10 cellular contexts compared by ENCODE assay signal in the genomic region with DNA sequence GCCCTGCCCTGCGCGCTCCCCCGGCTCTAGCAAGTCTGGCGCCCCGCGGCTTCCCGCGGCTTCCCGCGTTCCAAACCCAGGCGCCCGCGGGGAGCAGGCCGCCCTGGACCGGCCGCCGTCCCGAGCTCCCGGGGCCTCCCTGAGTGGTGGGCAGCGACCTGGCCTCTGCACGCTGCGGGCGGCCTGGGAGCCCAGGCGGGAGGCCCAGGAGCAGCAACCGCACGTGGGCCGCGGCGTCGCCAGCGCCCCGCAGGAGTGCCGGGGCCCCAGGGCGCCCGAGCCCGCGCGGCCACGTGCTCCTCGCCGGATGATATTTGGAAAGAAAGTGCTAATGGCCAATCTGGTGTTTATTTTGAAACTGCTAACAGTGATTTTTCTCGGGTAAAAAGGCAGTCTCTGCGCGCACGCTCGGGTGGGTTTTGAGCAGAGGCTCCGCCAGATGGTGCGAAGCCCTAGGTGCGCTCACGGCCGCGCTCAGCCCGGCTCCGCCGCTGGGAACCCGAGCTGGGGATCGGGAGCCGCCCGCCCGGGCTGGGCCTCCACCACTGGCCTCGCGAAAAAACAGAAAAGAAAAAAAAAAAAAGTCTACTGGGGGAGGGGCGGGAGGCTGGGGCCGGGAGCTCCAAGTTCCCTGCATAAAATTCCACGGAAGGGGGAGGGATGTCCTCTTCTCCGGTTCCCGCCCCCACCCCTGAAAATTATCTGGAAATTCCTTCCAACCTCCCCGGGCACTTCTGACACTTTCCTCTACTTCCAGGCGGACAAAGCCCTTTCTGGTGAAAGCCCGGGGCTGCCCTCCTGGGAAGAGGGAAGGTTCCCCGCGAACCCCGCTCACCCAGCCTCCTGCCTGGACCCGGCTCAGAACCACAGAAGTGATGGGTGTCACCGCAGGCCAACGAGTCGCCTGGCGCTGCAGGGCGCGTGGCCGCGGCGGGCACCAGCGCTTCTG. TPM values are rescaled to one million over a fixed set of nuclear protein-coding genes. Genes with fewer than 3 reads are reported as not detected.
A peak's percentile ranks its signal among the peaks of the same experiment; 100 is the strongest.
DNase-seq lines count a peak whose midpoint lies in the region; TF ChIP-seq lines count a peak whose summit lies in the region.
"Had no signal": no experiment of that assay in that cellular context is flagged by ENCODE, and none has a peak within 500 bp of the region (broad histone marks: within the 10 kb centered on the region; RNA-seq: fewer than 3 reads in every experiment).

No MANE protein-coding gene starts in this region.

- no TSS peak for BruUV-seq in A673 (replicated peaks; lab: Mats Ljungman, UMichigan)

- peaks cover 60% of the 10 kb centered on the region for H4K20me1 ChIP-seq in neural progenitor cell (ENCODE audit: low read depth)

- POLR2A ChIA-PET in A673 (lab: Charles Lee; ENCODE audit: low non-redundant PET), result interaction anchor here (0.7 kb wide), 1 partner anchor 74 kb away, joined by 3 read pairs; no protein-coding TSS in a partner anchor

- H3K4me1 ChIP-seq in A673 (ENCODE audit: insufficient read depth, low read length, poor library complexity, severe bottlenecking) (peaks cover 54% of the 10 kb centered on the region), HUES64 (ENCODE audit: insufficient read depth, low read length) (peaks cover 62% of the 10 kb centered on the region), neural progenitor cell (peaks cover 16% of the 10 kb centered on the region)

- no peaks in the 10 kb centered on the region for H3K9me3 ChIP-seq in A673 (ENCODE audit: low read depth, low read length, poor library complexity, severe bottlenecking)
- H3K9me3 ChIP-seq in HUES64 (ENCODE audit: insufficient read depth, low read depth, low read length), result no peaks in the 10 kb centered on the region
- H3K9me3 ChIP-seq in neural progenitor cell (ENCODE audit: low read depth), result no peaks in the 10 kb centered on the region

- H3K27ac ChIP-seq in A673 (ENCODE audit: low read depth, low read length, poor library complexity, severe bottlenecking) (peak overlapping the region; percentile 86), HUES64 (ENCODE audit: low read depth, low read length) (no peak overlapping the region), neural progenitor cell (no peak overlapping the region)
- H3K27ac ChIP-seq: PC-9 had no signal

- DNase-seq in A673 (ENCODE audit: low spot score), result no peak
- DNase-seq in fibroblast of mammary gland (ENCODE audit: low read depth), result no peak
- peak; percentile 65 for DNase-seq in neural progenitor cell (ENCODE audit: low spot score)
- no peak for DNase-seq in HPDE6-E6E7 (ENCODE audit: extremely low spot score)
- DNase-seq in HK-2 (ENCODE audit: unreplicated experiment), result no peak
- DNase-seq in LoVo (ENCODE audit: low spot score), result no peak
- DNase-seq in SW 1271 (lab: John Stamatoyannopoulos, UW), result no peak
- DNase-seq: activated CD4-positive, CD25-positive, alpha-beta regulatory T cell treated with anti-CD3 and anti-CD28 coated beads, Interleukin-2, amount 50 U/mL, for 72 hours; PC-9 had no signal

- no peaks in the 10 kb centered on the region for H3K27me3 ChIP-seq in A673 (replicated peaks; ENCODE audit: insufficient read depth, low read depth, low read length, poor library complexity)
- H3K27me3 ChIP-seq in HUES64 (ENCODE audit: insufficient read depth, low read length), result peaks cover 98% of the 10 kb centered on the region
- peaks cover 98% of the 10 kb centered on the region for H3K27me3 ChIP-seq in neural progenitor cell

- no peak for TF ChIP-seq CTCF in A673 (conservative IDR thresholded peaks at IDR 0.05; ENCODE audit: low read depth, low read length)
- TF ChIP-seq CTCF in fibroblast of mammary gland (conservative IDR thresholded peaks at IDR 0.05; ENCODE audit: control insufficient read depth, insufficient read depth, low read depth, low read length), result no peak
- no peak for TF ChIP-seq CTCF in neural progenitor cell (IDR thresholded peaks at IDR 0.05)

- H3K79me2 ChIP-seq in neural progenitor cell (ENCODE audit: low read depth), result no peaks in the 10 kb centered on the region

- peaks cover 53% of the 10 kb centered on the region for H3K36me3 ChIP-seq in A673 (ENCODE audit: insufficient read depth, low read length, poor library complexity, severe bottlenecking)
- no peaks in the 10 kb centered on the region for H3K36me3 ChIP-seq in HUES64 (ENCODE audit: insufficient read depth, low read length)
- no peaks in the 10 kb centered on the region for H3K36me3 ChIP-seq in neural progenitor cell

- H3K4me1 Mint-ChIP-seq in neural progenitor cell, result peaks cover 53% of the 10 kb centered on the region

- intact Hi-C loops in A673 (cut with micrococcal nuclease; ENCODE audit: unreplicated experiment), result loop anchor here (5.0 to 10.0 kb wide), 5 partner anchors 68 to 1425 kb away; no protein-coding TSS in a partner anchor

- peak overlapping the region; percentile 85 for H3K4me2 ChIP-seq in neural progenitor cell
- H3K4me2 ChIP-seq: PC-9 had no signal

- H3K9ac ChIP-seq in HUES64 (ENCODE audit: low read depth, low read length) (no peak overlapping the region), neural progenitor cell (no peak overlapping the region)

- no peak overlapping the region for H3K27ac Mint-ChIP-seq in neural progenitor cell

- H3K36me3 Mint-ChIP-seq in neural progenitor cell, result no peaks in the 10 kb centered on the region

- H3K4me3 ChIP-seq in A673 (ENCODE audit: low read depth, low read length, poor library complexity, severe bottlenecking) (peak overlapping the region; percentile 79), HUES64 (ENCODE audit: low read length) (peak overlapping the region; percentile 46), fibroblast of mammary gland (ENCODE audit: control insufficient read depth, low read depth, low read length) (peak overlapping the region; percentile 10), neural progenitor cell (peak overlapping the region; percentile 46)
- H3K4me3 ChIP-seq: PC-9 had no signal

- peak overlapping the region; percentile 80 for H3K4me3 Mint-ChIP-seq in neural progenitor cell

- under 1% methylated on average over 83 of the region's 84 CpGs for WGBS in HUES64

- peak overlapping the region; percentile 89 for H2AFZ ChIP-seq in neural progenitor cell (replicated peaks)
- H2AFZ ChIP-seq: PC-9 had no signal

- CTCF ChIA-PET in A673 (lab: Charles Lee), result no interaction called here

- H3K9me3 Mint-ChIP-seq in neural progenitor cell, result no peaks in the 10 kb centered on the region

- H3K27me3 Mint-ChIP-seq in neural progenitor cell (ENCODE audit: insufficient read depth, low read depth), result peaks cover 55% of the 10 kb centered on the region

- H3F3A ChIP-seq in neural progenitor cell (ENCODE audit: low read depth), result peaks cover 32% of the 10 kb centered on the region

RNA-seq across cellular contexts. Expression of gene EBF3, which starts 4.3 kb away (rescaled TPM):
- total RNA-seq in A673 (2021) (52.2 and 56.2 TPM in 2 replicates), neural progenitor cell (ENCODE audit: low replicate concordance) (0.15 and 0.40 TPM in 2 replicates)
- 0.65 TPM for polyA plus RNA-seq in HUES64 (2013, experiment 1 of 2)
- 1.3 TPM for polyA plus RNA-seq in HUES64 (2013, experiment 2 of 2)
- total RNA-seq: PC-9 had no signal

Comparison
In these comparisons a context has a peak if more than half of its experiments do, and no peak if none do; other contexts are left out.
1. H3K4me3 ChIP-seq: peak in every context shown above with its lines; median percentile 79 in A673; 46 in HUES64; 46 in neural progenitor cell; 10 in fibroblast of mammary gland.
2. RNA of gene EBF3, which starts 4.3 kb away (total RNA-seq): 52.2 to 56.2 TPM in A673; 0.15 to 0.40 TPM in neural progenitor cell; every median in the first group is over 10 times any median in the second.